In genomic region chr12:26122681-26123481, GRCh38 we compare ENCODE assay signal across 8 cellular contexts. TPM values are rescaled to one million over a fixed set of nuclear protein-coding genes. Genes with fewer than 3 reads are reported as not detected.
DNase-seq lines count a peak whose midpoint lies in the region; ATAC-seq, FAIRE-seq and TF ChIP-seq lines count a peak whose summit lies in the region.

No MANE protein-coding gene starts in this region.

- no peak for ATAC-seq in HG03469 (IDR thresholded peaks at IDR 0.05; ENCODE audit: unreplicated experiment)

- H3K4me3 Mint-ChIP-seq in activated CD4-positive, alpha-beta memory T cell treated with anti-CD3 and anti-CD28 coated beads for 36 hours, result peak overlapping the region; percentile 73

- intact Hi-C loops in A673 (cut with micrococcal nuclease; ENCODE audit: unreplicated experiment), result loop anchor here (2.0 to 10.0 kb wide), 5 partner anchors 74 to 578 kb away; partner anchors contain the start of gene SSPN
- intact Hi-C loops in activated CD4-positive, alpha-beta memory T cell treated with anti-CD3 and anti-CD28 coated beads for 36 hours (cut with micrococcal nuclease), result loop anchor here (1.0 to 10.0 kb wide), 3 partner anchors 9 to 399 kb away; partner anchors contain the start of gene RASSF8

- peaks cover 42% of the 10 kb centered on the region for H3K27me3 ChIP-seq in A673 (replicated peaks; ENCODE audit: insufficient read depth, low read depth, low read length, poor library complexity)
- H3K27me3 ChIP-seq in KMS-11 (ENCODE audit: insufficient read depth, low read depth), result no peaks in the 10 kb centered on the region

- H3K4me3 ChIP-seq in A673 (ENCODE audit: low read depth, low read length, poor library complexity, severe bottlenecking) (peak overlapping the region; percentile 52), KMS-11 (IDR thresholded peaks at IDR 0.05; ENCODE audit: insufficient read depth, low read depth, low read length) (no peak overlapping the region), epithelial cell of proximal tubule (ENCODE audit: low read depth, low read length) (peak overlapping the region; percentile 61)

- H2AFZ ChIP-seq in KMS-11 (ENCODE audit: low read depth), result no peak overlapping the region

- POLR2A ChIA-PET in A673 (lab: Charles Lee; ENCODE audit: low non-redundant PET), result interaction anchor here (0.7 kb wide), 1 partner anchor 756 kb away, joined by 3 read pairs; no protein-coding TSS in a partner anchor
- POLR2A ChIA-PET in activated CD4-positive, alpha-beta memory T cell treated with anti-CD3 and anti-CD28 coated beads for 36 hours (lab: Charles Lee), result interaction anchor here (1.2 kb wide), 1 partner anchor 710 kb away, joined by 4 read pairs; the partner anchor contains the start of gene ITPR2

- H3K4me1 ChIP-seq in A673 (ENCODE audit: insufficient read depth, low read length, poor library complexity, severe bottlenecking) (peaks cover 15% of the 10 kb centered on the region), KMS-11 (ENCODE audit: low read depth, poor library complexity, severe bottlenecking) (peaks cover 33% of the 10 kb centered on the region)

- H3K9ac ChIP-seq in KMS-11, result peak overlapping the region; percentile 90

- TF ChIP-seq CTCF in A673 (conservative IDR thresholded peaks at IDR 0.05; ENCODE audit: low read depth, low read length) (peak; percentile 50), KMS-11 (conservative IDR thresholded peaks at IDR 0.05; ENCODE audit: low read depth, low read length) (0 out of 2 replicates have a peak, but pooled peaks have one; percentile 19), epithelial cell of proximal tubule (conservative IDR thresholded peaks at IDR 0.05; ENCODE audit: low read depth, low read length) (peak; percentile 55)

- no TSS peak for BruUV-seq in A673 (replicated peaks; lab: Mats Ljungman, UMichigan)

- FAIRE-seq in GM12891 (lab: Jason Lieb, UNC), result peak; percentile 73

- DNase-seq in A673 (ENCODE audit: low spot score), result peak; percentile 75
- DNase-seq in GM12891 (ENCODE audit: insufficient read length, low spot score), result no peak
- DNase-seq in activated CD4-positive, alpha-beta memory T cell treated with anti-CD3 and anti-CD28 coated beads for 36 hours, result peak; percentile 53
- no peak for DNase-seq in epithelial cell of proximal tubule (ENCODE audit: low read depth)
- DNase-seq in middle frontal gyrus (ENCODE audit: extremely low spot score, low spot score), result peak; percentile 48

- CTCF ChIA-PET in A673 (lab: Charles Lee), result interaction anchor here (0.7 to 1.5 kb wide), 5 partner anchors 10 to 579 kb away, joined by 3 to 5 read pairs (median 3); no protein-coding TSS in a partner anchor
- CTCF ChIA-PET in activated CD4-positive, alpha-beta memory T cell treated with anti-CD3 and anti-CD28 coated beads for 36 hours (lab: Charles Lee), result interaction anchor here (0.7 to 3.8 kb wide), 3 partner anchors 26 to 1451 kb away, joined by 4 to 12 read pairs (median 8); no protein-coding TSS in a partner anchor

- H3K4me1 Mint-ChIP-seq in activated CD4-positive, alpha-beta memory T cell treated with anti-CD3 and anti-CD28 coated beads for 36 hours (ENCODE audit: low read depth), result peaks cover 32% of the 10 kb centered on the region

- H3K4me2 ChIP-seq in KMS-11, result peak overlapping the region; percentile 63

- peaks cover 59% of the 10 kb centered on the region for H3K79me2 ChIP-seq in KMS-11 (ENCODE audit: insufficient read depth, low read depth)

- H3K27ac ChIP-seq in A673 (ENCODE audit: low read depth, low read length, poor library complexity, severe bottlenecking) (no peak overlapping the region), KMS-11 (peak overlapping the region; percentile 97), temporal lobe (ENCODE audit: low read depth, low read length) (peak overlapping the region; percentile 94)

- H3K27ac Mint-ChIP-seq in activated CD4-positive, alpha-beta memory T cell treated with anti-CD3 and anti-CD28 coated beads for 36 hours, result no peak overlapping the region

- no peaks in the 10 kb centered on the region for H3K36me3 Mint-ChIP-seq in activated CD4-positive, alpha-beta memory T cell treated with anti-CD3 and anti-CD28 coated beads for 36 hours

- no peaks in the 10 kb centered on the region for H3K36me3 ChIP-seq in A673 (ENCODE audit: insufficient read depth, low read length, poor library complexity, severe bottlenecking)
- peaks cover 4% of the 10 kb centered on the region; the same call in 1 of the 2 replicates for H3K36me3 ChIP-seq in KMS-11 (ENCODE audit: insufficient read depth)

- no peaks in the 10 kb centered on the region for H4K20me1 ChIP-seq in KMS-11 (ENCODE audit: insufficient read depth)

- no peaks in the 10 kb centered on the region for H3K9me3 Mint-ChIP-seq in activated CD4-positive, alpha-beta memory T cell treated with anti-CD3 and anti-CD28 coated beads for 36 hours

- no peak for TF ChIP-seq POLR2A in GM12891 (IDR thresholded peaks at IDR 0.05; ENCODE audit: low read depth, low read length)

- peaks cover 73% of the 10 kb centered on the region for H3K27me3 Mint-ChIP-seq in activated CD4-positive, alpha-beta memory T cell treated with anti-CD3 and anti-CD28 coated beads for 36 hours

- H3K9me3 ChIP-seq in A673 (ENCODE audit: low read depth, low read length, poor library complexity, severe bottlenecking), result no peaks in the 10 kb centered on the region

TF ChIP-seq in GM12891, 5 proteins besides CTCF, POLR2A, EP300 and RAD21:
- TF ChIP-seq POU2F2 (IDR thresholded peaks at IDR 0.05; ENCODE audit: low read depth, low read length), result no peak
- TF ChIP-seq TAF1 (IDR thresholded peaks at IDR 0.05; ENCODE audit: low read depth, low read length), result no peak
- TF ChIP-seq PAX5 (IDR thresholded peaks at IDR 0.05; ENCODE audit: insufficient read depth, low read length, severe bottlenecking), result no peak
- TF ChIP-seq SPI1 (IDR thresholded peaks at IDR 0.05; ENCODE audit: low read depth, low read length), result no peak
- TF ChIP-seq POLR2AphosphoS5 (IDR thresholded peaks at IDR 0.05; ENCODE audit: low read depth, low read length), result no peak

RNA-seq across cellular contexts. Expression of gene BHLHE41, which starts 2.0 kb away (rescaled TPM):
- total RNA-seq in A673 (2021) (4.3 and 4.8 TPM in 2 replicates), epithelial cell of proximal tubule (1.3 and 5.2 TPM in 2 replicates), temporal lobe (0.74 TPM)
- 0.35 TPM for polyA plus RNA-seq in GM12891 (2012; ENCODE audit: low read depth, missing spikeins)
- total RNA-seq in activated CD4-positive, alpha-beta memory T cell treated with anti-CD3 and anti-CD28 coated beads for 36 hours, result not detected

Comparison
In these comparisons a context has a peak if more than half of its experiments do, and no peak if none do; other contexts are left out.
1. DNase-seq: peak in A673 (single experiment), activated CD4-positive, alpha-beta memory T cell treated with anti-CD3 and anti-CD28 coated beads for 36 hours (single experiment) and middle frontal gyrus (single experiment); none in GM12891 (single experiment) and epithelial cell of proximal tubule (single experiment).
2. Peak in every context shown above with its lines, with median percentiles within 50 percentile points of each other: CTCF ChIP-seq.